ENCODE assay signal across 9 cellular contexts in genomic region chr4:113682730-113683129, GRCh38.
DNase-seq lines count a peak whose midpoint lies in the region; ATAC-seq and TF ChIP-seq lines count a peak whose summit lies in the region.
"Had no signal": no experiment of that assay in that cellular context is flagged by ENCODE, and none has a peak within 500 bp of the region (broad histone marks: within the 10 kb centered on the region; RNA-seq: fewer than 3 reads in every experiment).

No MANE protein-coding gene starts in this region.

- BruUV-seq in mammary epithelial cell (replicated peaks; lab: Mats Ljungman, UMichigan) = no TSS peak

- H3K4me3 ChIP-seq in mammary epithelial cell (replicated peaks in 1 of 3; ENCODE audit: insufficient read depth in 1 of 3, low read depth in 2 of 3, low read length in 3 of 3) (no peak overlapping the region), breast epithelium (no peak overlapping the region), coronary artery (no peak overlapping the region), lower lobe of right lung (no peak overlapping the region)

- H3K9me3 ChIP-seq in mammary epithelial cell (replicated peaks; ENCODE audit: insufficient read depth, low read length) (no peaks in the 10 kb centered on the region), breast epithelium (no peaks in the 10 kb centered on the region), lower lobe of right lung (peaks cover 3% of the 10 kb centered on the region)

- no peak for TF ChIP-seq CTCF in mammary epithelial cell (conservative IDR thresholded peaks at IDR 0.05 in 1 of 2, IDR thresholded peaks at IDR 0.05 in 1 of 2; ENCODE audit: extremely low read depth in 1 of 2, insufficient read depth in 1 of 2, low read depth in 1 of 2, low read length in 2 of 2)
- TF ChIP-seq CTCF in breast epithelium (IDR thresholded peaks at IDR 0.05) = no peak
- no peak for TF ChIP-seq CTCF in coronary artery (IDR thresholded peaks at IDR 0.05)
- TF ChIP-seq CTCF in lower lobe of right lung (IDR thresholded peaks at IDR 0.05) = no peak

- in situ Hi-C loops in mammary epithelial cell (cut with MboI; ENCODE audit: low sequenced_read_pairs in 2 of 2) = no loop called here

- peaks cover 63% of the 10 kb centered on the region for H3K4me1 Mint-ChIP-seq in stimulated activated naive CD8-positive, alpha-beta T cell treated with anti-CD3 and anti-CD28 coated beads, Interleukin-15, amount 100 ng/mL, for 72 hours

- no peak overlapping the region for H3K4me2 ChIP-seq in mammary epithelial cell (ENCODE audit: insufficient read depth, low read depth, low read length)

- H3K4me1 ChIP-seq in mammary epithelial cell (ENCODE audit: insufficient read depth, low read length) (peaks cover 4% of the 10 kb centered on the region), breast epithelium (peaks cover 0 to 5% of the 10 kb centered on the region in 2 donors), lower lobe of right lung (peaks cover 13% of the 10 kb centered on the region)

- peak; percentile 24 for ATAC-seq in stimulated activated naive CD8-positive, alpha-beta T cell treated with anti-CD3 and anti-CD28 coated beads, Interleukin-15, amount 100 ng/mL, for 72 hours
- ATAC-seq in lower lobe of right lung = no peak

- DNase-seq in mammary epithelial cell = peak; percentile 32
- no peak for DNase-seq in breast epithelium (ENCODE audit: low spot score in 2 of 2)
- peak; percentile 39 to 45 for DNase-seq in NCI-H526 (lab: John Stamatoyannopoulos, UW)
- DNase-seq in coronary artery (ENCODE audit: low spot score) = no peak
- DNase-seq in stimulated activated naive CD8-positive, alpha-beta T cell treated with anti-CD3 and anti-CD28 coated beads, Interleukin-15, amount 100 ng/mL, for 72 hours = no peak
- DNase-seq in lower lobe of right lung = no peak
- no peak for DNase-seq in stimulated activated CD4-positive, alpha-beta T cell treated with anti-CD3 and anti-CD28 coated beads, Interleukin-2, amount 100 ng/mL, for 24 hours
- no peak for DNase-seq in NOMO-1 treated with dmso at 0.1 percent for 144 hours (lab: John Stamatoyannopoulos, UW; ENCODE audit: unreplicated experiment)
- DNase-seq: kidney had no signal

- 100% methylated on average over 1 of the region's 1 CpG for WGBS in mammary epithelial cell (ENCODE audit: low coverage, missing lambda C conversion rate)

- no peaks in the 10 kb centered on the region for H3K36me3 ChIP-seq in mammary epithelial cell (ENCODE audit: insufficient read depth, low read length)
- H3K36me3 ChIP-seq in breast epithelium = no peaks in the 10 kb centered on the region
- no peaks in the 10 kb centered on the region for H3K36me3 ChIP-seq in lower lobe of right lung

- intact Hi-C loops in mammary epithelial cell (cut with micrococcal nuclease) = no loop called here
- intact Hi-C loops in breast epithelium (cut with DNase I; ENCODE audit: low total_unique reads) = no loop called here
- intact Hi-C loops in lower lobe of right lung (cut with DNase I) = no loop called here

- peak overlapping the region in 1 of 2 donors; percentile 65 for H3K27ac Mint-ChIP-seq in stimulated activated naive CD8-positive, alpha-beta T cell treated with anti-CD3 and anti-CD28 coated beads, Interleukin-15, amount 100 ng/mL, for 72 hours

- peaks cover 0 to 14% of the 10 kb centered on the region in 2 donors for H3K9me3 Mint-ChIP-seq in stimulated activated naive CD8-positive, alpha-beta T cell treated with anti-CD3 and anti-CD28 coated beads, Interleukin-15, amount 100 ng/mL, for 72 hours

- no peak overlapping the region for H3K27ac ChIP-seq in mammary epithelial cell (ENCODE audit: insufficient read depth, low read depth, low read length)
- no peak overlapping the region for H3K27ac ChIP-seq in breast epithelium
- H3K27ac ChIP-seq in coronary artery = peak overlapping the region; percentile 43 to 50
- H3K27ac ChIP-seq in lower lobe of right lung = no peak overlapping the region

- no peak overlapping the region for H2AFZ ChIP-seq in mammary epithelial cell (ENCODE audit: low read depth, low read length)

- CTCF ChIA-PET in mammary epithelial cell (lab: Charles Lee; ENCODE audit: low non-redundant PET) = no interaction called here

- no peak for TF ChIP-seq POLR2A in breast epithelium (IDR thresholded peaks at IDR 0.05)

- no peaks in the 10 kb centered on the region for H4K20me1 ChIP-seq in mammary epithelial cell (ENCODE audit: insufficient read depth, low read length)

- dilution Hi-C loops in mammary epithelial cell (cut with HindIII; ENCODE audit: low sequenced_read_pairs) = no loop called here

- H3K9ac ChIP-seq in mammary epithelial cell (ENCODE audit: insufficient read depth, low read length) = no peak overlapping the region

- no peaks in the 10 kb centered on the region for H3K27me3 ChIP-seq in mammary epithelial cell (ENCODE audit: insufficient read depth, low read length)
- H3K27me3 ChIP-seq in breast epithelium = no peaks in the 10 kb centered on the region
- H3K27me3 ChIP-seq in lower lobe of right lung (ENCODE audit: low read depth) = no peaks in the 10 kb centered on the region

- peak overlapping the region; percentile 37 to 72 for H3K4me3 Mint-ChIP-seq in stimulated activated naive CD8-positive, alpha-beta T cell treated with anti-CD3 and anti-CD28 coated beads, Interleukin-15, amount 100 ng/mL, for 72 hours

- H3K79me2 ChIP-seq in mammary epithelial cell (ENCODE audit: insufficient read depth, low read length) = no peaks in the 10 kb centered on the region

- no peaks in the 10 kb centered on the region for H3K27me3 Mint-ChIP-seq in stimulated activated naive CD8-positive, alpha-beta T cell treated with anti-CD3 and anti-CD28 coated beads, Interleukin-15, amount 100 ng/mL, for 72 hours

Comparison
In these comparisons a context has a peak if more than half of its experiments do, and no peak if none do; other contexts are left out.
1. DNase-seq: peak in mammary epithelial cell (single experiment) and NCI-H526 (2 of 2); none in breast epithelium (0 of 2), coronary artery (single experiment), stimulated activated naive CD8-positive, alpha-beta T cell treated with anti-CD3 and anti-CD28 coated beads, Interleukin-15, amount 100 ng/mL, for 72 hours (0 of 2), lower lobe of right lung (single experiment), stimulated activated CD4-positive, alpha-beta T cell treated with anti-CD3 and anti-CD28 coated beads, Interleukin-2, amount 100 ng/mL, for 24 hours (0 of 2) and NOMO-1 treated with dmso at 0.1 percent for 144 hours (single experiment).
2. H3K27ac ChIP-seq: peak in coronary artery (2 of 2); none in mammary epithelial cell (single experiment), breast epithelium (0 of 2) and lower lobe of right lung (single experiment).